ENCODE assay signal across 16 cellular contexts in genomic region chr5:16869821-16870796, GRCh38.
DNase-seq lines count a peak whose midpoint lies in the region; ATAC-seq and TF ChIP-seq lines count a peak whose summit lies in the region.
"Had no signal": no experiment of that assay in that cellular context is flagged by ENCODE, and none has a peak within 500 bp of the region (broad histone marks: within the 10 kb centered on the region; RNA-seq: fewer than 3 reads in every experiment).

No MANE protein-coding gene starts in this region.

- no peak overlapping the region for H4K5ac ChIP-seq in IMR-90 (ENCODE audit: low read depth, low read length)

- no peak overlapping the region; the same call in 1 of the 2 replicates for H2BK20ac ChIP-seq in IMR-90 (ENCODE audit: low read depth, low read length)

- TF ChIP-seq RAD21 in IMR-90 (IDR thresholded peaks at IDR 0.05; ENCODE audit: low read length) = no peak

- H2AK5ac ChIP-seq in IMR-90 (ENCODE audit: low read depth, low read length) = no peak overlapping the region

- no peak overlapping the region for H3K4me2 ChIP-seq in IMR-90 (ENCODE audit: low read depth, low read length)
- H3K4me2 ChIP-seq in neural progenitor cell = no peak overlapping the region

- H4K91ac ChIP-seq in IMR-90 (ENCODE audit: insufficient read depth, low read depth, low read length) = no peak overlapping the region

- peaks cover 19% of the 10 kb centered on the region for H3F3A ChIP-seq in neural progenitor cell (ENCODE audit: low read depth)

- no peak overlapping the region for H3K23ac ChIP-seq in IMR-90 (ENCODE audit: low read depth, low read length)

- DNase-seq in Calu3 (peak; percentile 43), IMR-90 (peak; percentile 69), astrocyte of the hippocampus (ENCODE audit: low read depth, low spot score) (peak; percentile 72), kidney tubule cell (ENCODE audit: low spot score) (peak; percentile 62), neural progenitor cell (ENCODE audit: low spot score) (no peak), posterior vena cava (ENCODE audit: low spot score) (no peak), NCI-H446 treated with DMSO at 0.1 percent for 48 hours (lab: John Stamatoyannopoulos, UW) (no peak)
- DNase-seq in stimulated activated CD4-positive, alpha-beta T cell treated with anti-CD3 and anti-CD28 coated beads, Interleukin-15, amount 100 ng/mL, for 24 hours = no peak
- DNase-seq: activated T-cell treated with anti-CD3 and anti-CD28 coated beads, Interleukin-2, amount 50 U/mL, for 48 hours; colonic mucosa; NK-92 treated with Interleukin-12 subunit alpha and Interleukin-12 subunit beta, amount 100 ng/mL, for 24 hours; stimulated activated CD4-positive, alpha-beta T cell treated with anti-CD3 and anti-CD28 coated beads, Interleukin-4, amount 100 ng/mL, for 1 hour had no signal

- H3K27me3 ChIP-seq in IMR-90 (ENCODE audit: control insufficient read depth, insufficient read depth, low read length) (no peaks in the 10 kb centered on the region), neural progenitor cell (no peaks in the 10 kb centered on the region)
- H3K27me3 ChIP-seq: colonic mucosa, esophagus muscularis mucosa, right atrium auricular region had no signal

- CTCF ChIA-PET in Calu3 (lab: Charles Lee) = interaction anchor here (0.6 to 0.7 kb wide), 2 partner anchors 46 to 1984 kb away, joined by 3 to 5 read pairs; no protein-coding TSS in a partner anchor
- CTCF ChIA-PET in IMR-90 (lab: Yijun Ruan, JAX) = no interaction called here

- H3K9me1 ChIP-seq in IMR-90 (ENCODE audit: insufficient read depth, low read length) = peaks cover 18% of the 10 kb centered on the region

- H3K56ac ChIP-seq in IMR-90 (ENCODE audit: extremely low read depth, insufficient read depth, low read length) = no peak overlapping the region

- H3K79me2 ChIP-seq in neural progenitor cell (ENCODE audit: low read depth) = peaks cover 35% of the 10 kb centered on the region

- H3K14ac ChIP-seq in IMR-90 (replicated peaks; ENCODE audit: low read depth, low read length) = no peak overlapping the region

- no peak overlapping the region for H4K8ac ChIP-seq in IMR-90 (ENCODE audit: low read depth in 2 of 2, low read length in 2 of 2)

- dilution Hi-C loops in IMR-90 (cut with HindIII; ENCODE audit: low sequenced_read_pairs, unreplicated experiment) = no loop called here

- peaks cover 5% of the 10 kb centered on the region for H3K9me3 Mint-ChIP-seq in Calu3 (ENCODE audit: low read depth, unreplicated experiment)
- H3K9me3 Mint-ChIP-seq in neural progenitor cell = peaks cover 29% of the 10 kb centered on the region

- no peaks in the 10 kb centered on the region for H3K9me3 ChIP-seq in IMR-90 (ENCODE audit: control insufficient read depth, insufficient read depth, low read length)
- no peaks in the 10 kb centered on the region for H3K9me3 ChIP-seq in neural progenitor cell (ENCODE audit: low read depth)
- H3K9me3 ChIP-seq: colonic mucosa, esophagus muscularis mucosa, right atrium auricular region had no signal

- no TSS peak for BruUV-seq in Calu3 (replicated peaks; lab: Mats Ljungman, UMichigan)
- no TSS peak for BruUV-seq in IMR-90 (replicated peaks; lab: Mats Ljungman, UMichigan)

- TF ChIP-seq POLR2A in IMR-90 (IDR thresholded peaks at IDR 0.05; ENCODE audit: low read depth, low read length) = no peak

- H3K36me3 Mint-ChIP-seq in Calu3 (ENCODE audit: insufficient read depth, unreplicated experiment) (peaks cover 45% of the 10 kb centered on the region), neural progenitor cell (peaks cover 32% of the 10 kb centered on the region)

- H3K27ac ChIP-seq in IMR-90 (ENCODE audit: insufficient read depth, low read length) (no peak overlapping the region), neural progenitor cell (no peak overlapping the region)
- H3K27ac ChIP-seq: colonic mucosa had no signal

- H3K4me3 ChIP-seq in IMR-90 (ENCODE audit: insufficient read depth, low read depth, low read length) = no peak overlapping the region
- no peak overlapping the region for H3K4me3 ChIP-seq in neural progenitor cell
- H3K4me3 ChIP-seq: colonic mucosa, esophagus muscularis mucosa, right atrium auricular region had no signal

- H4K20me1 ChIP-seq in IMR-90 (ENCODE audit: insufficient read depth, low read length) (peaks cover 93% of the 10 kb centered on the region), neural progenitor cell (ENCODE audit: low read depth) (peaks cover 12% of the 10 kb centered on the region)

- intact Hi-C loops in Calu3 (cut with micrococcal nuclease; ENCODE audit: unreplicated experiment) (no loop called here), IMR-90 (cut with micrococcal nuclease) (no loop called here), posterior vena cava (cut with DNase I) (no loop called here)

- no peak overlapping the region for H2BK15ac ChIP-seq in IMR-90 (ENCODE audit: low read depth, low read length)

- H2BK5ac ChIP-seq in IMR-90 (ENCODE audit: low read depth, low read length, poor library complexity, severe bottlenecking) = no peak overlapping the region

- no peak overlapping the region for H3K4ac ChIP-seq in IMR-90 (ENCODE audit: low read depth, low read length)

- H3K27ac Mint-ChIP-seq in Calu3 (ENCODE audit: unreplicated experiment) (peak overlapping the region; percentile 31), neural progenitor cell (no peak overlapping the region)
- H3K27ac Mint-ChIP-seq: nephron, type B pancreatic cell had no signal

- no peaks in the 10 kb centered on the region for H3K27me3 Mint-ChIP-seq in Calu3 (ENCODE audit: unreplicated experiment)
- H3K27me3 Mint-ChIP-seq in neural progenitor cell (ENCODE audit: insufficient read depth, low read depth) = peaks cover 8% of the 10 kb centered on the region
- H3K27me3 Mint-ChIP-seq: type B pancreatic cell had no signal

- no peak overlapping the region for H3K18ac ChIP-seq in IMR-90 (ENCODE audit: low read depth, low read length)

- no peak for TF ChIP-seq CTCF in Calu3 (IDR thresholded peaks at IDR 0.05; ENCODE audit: unreplicated experiment)
- no peak for TF ChIP-seq CTCF in IMR-90 (conservative IDR thresholded peaks at IDR 0.05; ENCODE audit: low read depth, low read length)
- no peak for TF ChIP-seq CTCF in neural progenitor cell (IDR thresholded peaks at IDR 0.05)

- no peak overlapping the region for H2AK9ac ChIP-seq in IMR-90 (replicated peaks; ENCODE audit: low read depth, low read length, poor library complexity)

- WGBS in IMR-90 (ENCODE audit: extremely low coverage in 2 of 2, insufficient read length in 1 of 2), 2 experiments = 78% methylated on average over 3 of the region's 15 CpGs; no CpG with 5 or more reads in 1 of the 2 experiments

- H3K4me1 ChIP-seq in IMR-90 (ENCODE audit: control insufficient read depth, insufficient read depth, low read length) = peaks cover 21% of the 10 kb centered on the region
- H3K4me1 ChIP-seq in neural progenitor cell = peaks cover 25% of the 10 kb centered on the region
- H3K4me1 ChIP-seq: esophagus muscularis mucosa had no signal

- peaks cover 16% of the 10 kb centered on the region for H3K4me1 Mint-ChIP-seq in Calu3 (ENCODE audit: low read depth, unreplicated experiment)
- H3K4me1 Mint-ChIP-seq in neural progenitor cell = peaks cover 31% of the 10 kb centered on the region

- no peak overlapping the region for H2BK120ac ChIP-seq in IMR-90 (ENCODE audit: low read depth, low read length)

- H3K4me3 Mint-ChIP-seq in Calu3 (ENCODE audit: low read depth, unreplicated experiment) (no peak overlapping the region), neural progenitor cell (no peak overlapping the region)
- H3K4me3 Mint-ChIP-seq: nephron, type B pancreatic cell had no signal

- H3K79me1 ChIP-seq in IMR-90 (ENCODE audit: low read depth in 1 of 2, low read length in 2 of 2) = peaks cover 6 to 70% of the 10 kb centered on the region in 2 experiments; a peak in 3 of 4 replicates

- H2AFZ ChIP-seq in IMR-90 (replicated peaks; ENCODE audit: low read length, poor library complexity) = no peak overlapping the region
- H2AFZ ChIP-seq in neural progenitor cell (replicated peaks) = no peak overlapping the region

- H3K36me3 ChIP-seq in IMR-90 (ENCODE audit: control insufficient read depth, insufficient read depth, low read length) = peaks cover 10% of the 10 kb centered on the region
- H3K36me3 ChIP-seq in neural progenitor cell = no peaks in the 10 kb centered on the region
- H3K36me3 ChIP-seq: colonic mucosa, esophagus muscularis mucosa, right atrium auricular region had no signal

- POLR2A ChIA-PET in IMR-90 (lab: Charles Lee; ENCODE audit: unreplicated experiment) = no interaction called here

- no peak for ATAC-seq in IMR-90 (ENCODE audit: low read depth)

- H3K9ac ChIP-seq in IMR-90 (ENCODE audit: low read depth, low read length) = no peak overlapping the region
- no peak overlapping the region for H3K9ac ChIP-seq in neural progenitor cell

- in situ Hi-C loops in IMR-90 (cut with MboI; ENCODE audit: low sequenced_read_pairs) = no loop called here

TF ChIP-seq in IMR-90, 13 proteins besides CTCF, POLR2A, EP300 and RAD21:
- no peak for TF ChIP-seq CEBPB (IDR thresholded peaks at IDR 0.05; ENCODE audit: low read depth, low read length)
- TF ChIP-seq MXI1 (IDR thresholded peaks at IDR 0.05; ENCODE audit: borderline replicate concordance, low read depth, low read length) = no peak
- no peak for TF ChIP-seq USF2 (IDR thresholded peaks at IDR 0.05; ENCODE audit: low read depth, low read length)
- TF ChIP-seq NFE2L2 (IDR thresholded peaks at IDR 0.05; ENCODE audit: low read depth, low read length) = no peak
- peak; percentile 44; the same call in 1 of the 2 replicates for TF ChIP-seq FOS (IDR thresholded peaks at IDR 0.05; ENCODE audit: low read depth, low read length)
- TF ChIP-seq RCOR1 (IDR thresholded peaks at IDR 0.05; ENCODE audit: insufficient replicate concordance, low read length) = no peak
- TF ChIP-seq MAZ (IDR thresholded peaks at IDR 0.05; ENCODE audit: borderline replicate concordance, low read depth, low read length) = no peak
- TF ChIP-seq RFX5 (IDR thresholded peaks at IDR 0.05; ENCODE audit: low read depth, low read length) = no peak

Comparison
In these comparisons a context has a peak if more than half of its experiments do, and no peak if none do; other contexts are left out.
1. DNase-seq: peak in Calu3 (single experiment), IMR-90 (single experiment), astrocyte of the hippocampus (single experiment) and kidney tubule cell (single experiment); none in stimulated activated CD4-positive, alpha-beta T cell treated with anti-CD3 and anti-CD28 coated beads, Interleukin-15, amount 100 ng/mL, for 24 hours (single experiment), neural progenitor cell (single experiment), posterior vena cava (single experiment) and NCI-H446 treated with DMSO at 0.1 percent for 48 hours (single experiment).